ENCODE assay signal across 8 cellular contexts in the genomic region with DNA sequence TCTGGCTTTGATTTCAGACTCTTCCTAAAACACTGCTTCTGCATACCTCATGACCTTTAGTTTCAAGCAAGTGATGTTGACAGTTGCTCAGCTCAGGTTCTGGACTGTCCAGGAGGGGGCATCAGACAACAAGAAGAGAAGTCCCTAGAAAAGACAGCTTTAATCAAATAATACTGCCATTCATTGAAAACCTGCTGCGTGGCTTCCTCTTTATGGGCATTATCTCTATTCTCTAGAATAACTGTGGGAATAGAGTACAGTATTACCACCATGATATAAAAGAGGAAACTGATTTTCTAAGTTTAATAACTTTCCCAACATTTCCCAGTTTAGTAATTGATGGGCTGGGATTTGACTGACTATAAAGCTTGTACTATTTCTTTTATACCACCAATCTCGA.
DNase-seq lines count a peak whose midpoint lies in the region; ATAC-seq and TF ChIP-seq lines count a peak whose summit lies in the region.

No MANE protein-coding gene starts in this region.

- peak; percentile 82 to 96 for TF ChIP-seq CTCF in mammary epithelial cell (conservative IDR thresholded peaks at IDR 0.05 in 1 of 2, IDR thresholded peaks at IDR 0.05 in 1 of 2; ENCODE audit: extremely low read depth in 1 of 2, insufficient read depth in 1 of 2, low read depth in 1 of 2, low read length in 2 of 2)

- dilution Hi-C loops in mammary epithelial cell (cut with HindIII; ENCODE audit: low sequenced_read_pairs) = no loop called here

- in situ Hi-C loops in mammary epithelial cell (cut with MboI; ENCODE audit: low sequenced_read_pairs in 2 of 2) = loop anchor here in 1 of 2 donors (25.0 kb wide), 1 partner anchor 542 kb away; no protein-coding TSS in a partner anchor

- H3K27ac ChIP-seq in mammary epithelial cell (ENCODE audit: insufficient read depth, low read depth, low read length) = no peak overlapping the region

- H3K9ac ChIP-seq in mammary epithelial cell (ENCODE audit: insufficient read depth, low read length) = no peak overlapping the region

- no peaks in the 10 kb centered on the region for H3K79me2 ChIP-seq in mammary epithelial cell (ENCODE audit: insufficient read depth, low read length)

- no peak overlapping the region for H3K4me2 ChIP-seq in mammary epithelial cell (ENCODE audit: insufficient read depth, low read depth, low read length)

- H3K9me3 ChIP-seq in mammary epithelial cell (replicated peaks; ENCODE audit: insufficient read depth, low read length) = no peaks in the 10 kb centered on the region

- no peaks in the 10 kb centered on the region for H4K20me1 ChIP-seq in mammary epithelial cell (ENCODE audit: insufficient read depth, low read length)

- no TSS peak for BruUV-seq in mammary epithelial cell (replicated peaks; lab: Mats Ljungman, UMichigan)

- H2AFZ ChIP-seq in mammary epithelial cell (ENCODE audit: low read depth, low read length) = no peak overlapping the region

- no peak overlapping the region for H3K4me3 ChIP-seq in mammary epithelial cell (replicated peaks in 1 of 3; ENCODE audit: insufficient read depth in 1 of 3, low read depth in 2 of 3, low read length in 3 of 3)

- no peaks in the 10 kb centered on the region for H3K27me3 ChIP-seq in mammary epithelial cell (ENCODE audit: insufficient read depth, low read length)

- peak; percentile 52 for ATAC-seq in HG02884 (IDR thresholded peaks at IDR 0.05; ENCODE audit: unreplicated experiment)

- no peaks in the 10 kb centered on the region for H3K36me3 ChIP-seq in mammary epithelial cell (ENCODE audit: insufficient read depth, low read length)

- CTCF ChIA-PET in mammary epithelial cell (lab: Charles Lee; ENCODE audit: low non-redundant PET) = interaction anchor here (0.5 to 0.6 kb wide), 5 partner anchors 11 to 528 kb away, joined by 4 to 10 read pairs (median 6); no protein-coding TSS in a partner anchor

- H3K4me1 ChIP-seq in mammary epithelial cell (ENCODE audit: insufficient read depth, low read length) = peaks cover 42% of the 10 kb centered on the region

- intact Hi-C loops in mammary epithelial cell (cut with micrococcal nuclease) = loop anchor here (1.0 to 5.0 kb wide), 6 partner anchors 63 to 575 kb away; no protein-coding TSS in a partner anchor

- 56% methylated on average over 2 of the region's 2 CpGs for WGBS in mammary epithelial cell (ENCODE audit: low coverage, missing lambda C conversion rate)

- peak; percentile 76 for DNase-seq in activated effector memory CD4-positive, alpha-beta T cell treated with anti-CD3 and anti-CD28 coated beads, Interleukin-2, amount 50 U/mL, for 16 hours
- no peak for DNase-seq in activated effector memory CD4-positive, alpha-beta T cell treated with Interleukin-2 at 50 U/mL for 16 hours
- peak; percentile 29 for DNase-seq in NCI-H2029 (lab: John Stamatoyannopoulos, UW)
- DNase-seq in T-helper 9 cell = peak; percentile 26
- DNase-seq in mammary epithelial cell = peak; percentile 58
- DNase-seq in kidney glomerular epithelial cell (lab: John Stamatoyannopoulos, UW) = peak; percentile 67
- peak; percentile 14 to 24 (median 16) for DNase-seq in stimulated activated CD4-positive, alpha-beta T cell treated with anti-CD3 and anti-CD28 coated beads, TNF-alpha, amount 100 ng/mL, for 24 hours (ENCODE audit: low read depth in 3 of 3)
